ENCODE assay signal across 8 cellular contexts in the genomic region with DNA sequence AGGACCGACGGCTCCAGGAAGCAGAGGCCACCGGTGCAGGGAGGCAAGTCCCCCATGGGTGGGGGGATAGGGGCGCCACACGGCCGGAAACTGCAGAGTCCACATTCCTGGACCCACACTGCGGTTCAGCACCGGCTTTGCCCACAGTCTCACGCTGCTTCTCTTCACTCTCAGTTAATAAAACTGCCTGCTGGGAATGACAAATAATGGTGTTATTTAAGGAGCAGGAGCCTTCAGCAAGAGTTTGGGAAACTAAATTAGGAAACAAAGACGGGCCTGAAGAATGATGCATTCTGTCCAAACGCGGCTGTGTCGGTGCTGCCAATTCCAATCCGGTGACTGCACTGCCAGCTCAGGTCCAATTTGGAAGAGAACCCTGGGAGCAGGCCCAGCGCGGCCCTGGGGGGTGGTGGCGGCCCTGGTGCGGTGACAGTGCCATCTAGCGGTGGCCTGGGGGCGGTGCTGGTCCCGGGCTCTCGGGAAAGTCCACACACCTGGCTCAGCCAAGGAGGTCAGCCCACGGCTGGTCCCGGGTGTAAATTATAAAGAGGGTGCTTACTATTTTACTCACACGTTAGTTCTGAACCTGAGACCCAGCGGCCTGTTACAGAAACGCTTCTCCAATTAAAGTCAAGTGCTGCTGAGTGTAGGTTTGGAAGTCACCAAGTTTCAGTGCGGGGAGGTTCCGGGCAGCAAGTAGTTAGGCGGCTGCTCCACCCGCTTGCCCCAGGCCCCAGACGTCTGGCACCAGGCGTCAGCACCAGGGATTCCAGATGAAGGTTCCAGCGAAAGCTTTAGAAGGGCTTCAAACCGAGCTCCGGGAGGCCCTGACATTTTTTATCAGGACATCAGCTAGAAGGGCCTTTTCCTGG.
DNase-seq lines count a peak whose midpoint lies in the region; ATAC-seq, FAIRE-seq and TF ChIP-seq lines count a peak whose summit lies in the region.

No MANE protein-coding gene starts in this region.

- no peaks in the 10 kb centered on the region for H3K9me2 ChIP-seq in PC-9 (ENCODE audit: insufficient read depth)

- H3K27me3 ChIP-seq in PC-9 (ENCODE audit: insufficient read depth, low read depth) (peaks cover 49% of the 10 kb centered on the region), subcutaneous abdominal adipose tissue (ENCODE audit: control insufficient read depth in 5 of 5, insufficient read depth in 4 of 5, low read length in 5 of 5) (no peaks in the 10 kb centered on the region)

- ATAC-seq in GM18519 (IDR thresholded peaks at IDR 0.05; ENCODE audit: low FRiP score, unreplicated experiment) (peak; percentile 70), HG03095 (IDR thresholded peaks at IDR 0.05; ENCODE audit: unreplicated experiment) (peak; percentile 78)

- no peak for FAIRE-seq in frontal cortex (lab: Jason Lieb, UNC)

- POLR2A ChIA-PET in PC-9 (lab: Charles Lee; ENCODE audit: unreplicated experiment) = interaction anchor here (0.6 kb wide), 1 partner anchor 72 kb away, joined by 6 read pairs; no protein-coding TSS in a partner anchor

- H3K27ac ChIP-seq in PC-9 (no peak overlapping the region), subcutaneous abdominal adipose tissue (ENCODE audit: low read depth, low read length) (peak overlapping the region; percentile 80)

- peak; percentile 98 for TF ChIP-seq CTCF in PC-9 (conservative IDR thresholded peaks at IDR 0.05)

- peak overlapping the region in 3 of 5 donors; percentile 4 to 53 (median 11) for H3K9ac ChIP-seq in subcutaneous abdominal adipose tissue (ENCODE audit: low read length in 5 of 5)

- H4K20me1 ChIP-seq in PC-9 (ENCODE audit: insufficient read depth) = no peaks in the 10 kb centered on the region

- no peaks in the 10 kb centered on the region for H3K4me1 ChIP-seq in PC-9 (replicated peaks; ENCODE audit: insufficient read depth)
- peaks cover 2 to 14% (median 14%) of the 10 kb centered on the region in 5 donors for H3K4me1 ChIP-seq in subcutaneous abdominal adipose tissue (ENCODE audit: control insufficient read depth in 5 of 5, insufficient read depth in 5 of 5, low read length in 5 of 5)

- DNase-seq in ACHN (peak; percentile 58), PC-9 (peak in 1 of 2 experiments; percentile 64), activated gamma-delta T cell treated with Interleukin-2 at 50 U/mL for 16 hours (peak; percentile 61), frontal cortex (ENCODE audit: low spot score in 2 of 2) (peak; percentile 68 to 89), nucleus accumbens (lab: John Stamatoyannopoulos, UW) (peak in 55 of 56 donors; percentile 16 to 88 (median 67))

- CTCF ChIA-PET in PC-9 (lab: Charles Lee) = interaction anchor here (0.6 kb wide), 1 partner anchor 1767 kb away, joined by 3 read pairs; no protein-coding TSS in a partner anchor

- H3K4me3 ChIP-seq in PC-9 (no peak overlapping the region), subcutaneous abdominal adipose tissue (ENCODE audit: low read depth in 1 of 5, low read length in 5 of 5) (no peak overlapping the region)

- peak overlapping the region; percentile 55 for H3K4me2 ChIP-seq in PC-9

- H3F3A ChIP-seq in PC-9 (ENCODE audit: insufficient read depth, low read depth) = no peaks in the 10 kb centered on the region; the same call in 1 of the 2 replicates

- intact Hi-C loops in PC-9 (cut with micrococcal nuclease; ENCODE audit: unreplicated experiment) = loop anchor here (1.0 to 5.0 kb wide), 2 partner anchors 67 to 140 kb away; no protein-coding TSS in a partner anchor

- BruUV-seq in PC-9 (replicated peaks; lab: Mats Ljungman, UMichigan) = no TSS peak

- in situ Hi-C loops in ACHN (cut with HindIII; ENCODE audit: low pct_ligation_motif_present, low pct_unique_long_range_greater_than_20kb, low sequenced_read_pairs) = no loop called here

- H3K9me3 ChIP-seq in PC-9 (ENCODE audit: insufficient read depth, low read depth) (no peaks in the 10 kb centered on the region), subcutaneous abdominal adipose tissue (ENCODE audit: control insufficient read depth in 5 of 5, low read length in 5 of 5) (no peaks in the 10 kb centered on the region)

- no peak overlapping the region for H2AFZ ChIP-seq in PC-9

- no peaks in the 10 kb centered on the region for H3K79me2 ChIP-seq in PC-9 (ENCODE audit: low read depth)

- no peaks in the 10 kb centered on the region for H3K36me3 ChIP-seq in PC-9 (ENCODE audit: low read depth)
- no peaks in the 10 kb centered on the region for H3K36me3 ChIP-seq in subcutaneous abdominal adipose tissue (ENCODE audit: control insufficient read depth in 5 of 5, insufficient read depth in 5 of 5, low read length in 5 of 5)
